In genomic region chr7:75983471-75984129, GRCh38 we compare ENCODE assay signal across 21 cellular contexts. TPM values are rescaled to one million over a fixed set of nuclear protein-coding genes. Genes with fewer than 3 reads are reported as not detected.
DNase-seq lines count a peak whose midpoint lies in the region; ATAC-seq, FAIRE-seq and TF ChIP-seq lines count a peak whose summit lies in the region.
"Had no signal": no experiment of that assay in that cellular context is flagged by ENCODE, and none has a peak within 500 bp of the region (broad histone marks: within the 10 kb centered on the region; RNA-seq: fewer than 3 reads in every experiment).

No MANE protein-coding gene starts in this region.

- H3K36me3 ChIP-seq in K562 (ENCODE audit: control insufficient read depth, insufficient read depth, low read length) (peaks cover 94% of the 10 kb centered on the region; the same call in 2 of the 3 replicates), neuronal stem cell (replicated peaks in 1 of 2; ENCODE audit: control insufficient read depth in 2 of 2, insufficient read depth in 2 of 2, low read length in 2 of 2) (peaks cover 50 to 92% of the 10 kb centered on the region in 2 donors)

- TF ChIP-seq EP300 in K562 (IDR thresholded peaks at IDR 0.05; ENCODE audit: low read length) = no peak

- H3K4me1 Mint-ChIP-seq in CD14-positive monocyte = no peaks in the 10 kb centered on the region
- no peaks in the 10 kb centered on the region for H3K4me1 Mint-ChIP-seq in T-cell
- H3K4me1 Mint-ChIP-seq: CD4-positive, alpha-beta memory T cell had no signal

- H3K4ac ChIP-seq in neuronal stem cell (ENCODE audit: low read length) = no peak overlapping the region

- H3K4me3 Mint-ChIP-seq in CD14-positive monocyte (no peak overlapping the region), T-cell (no peak overlapping the region)
- H3K4me3 Mint-ChIP-seq: B cell; CD4-positive, alpha-beta memory T cell had no signal

- H3K4me2 ChIP-seq in K562 (ENCODE audit: insufficient read depth, low read length) (no peak overlapping the region), neuronal stem cell (ENCODE audit: insufficient read depth, low read length, poor library complexity, severe bottlenecking) (no peak overlapping the region)
- H3K4me2 ChIP-seq: KMS-11 had no signal

- ATAC-seq in GM18505 (IDR thresholded peaks at IDR 0.05; ENCODE audit: unreplicated experiment) (no peak), K562 (no peak), T-cell (replicated peaks in 1 of 4) (no peak), GM19397 (IDR thresholded peaks at IDR 0.05; ENCODE audit: unreplicated experiment) (no peak)

- H3K27me3 Mint-ChIP-seq in CD14-positive monocyte (ENCODE audit: low read depth in 3 of 3) (no peaks in the 10 kb centered on the region), T-cell (no peaks in the 10 kb centered on the region)
- H3K27me3 Mint-ChIP-seq: B cell; CD4-positive, alpha-beta memory T cell had no signal

- peaks cover 3% of the 10 kb centered on the region; the same call in 1 of the 2 replicates for H4K20me1 ChIP-seq in K562 (replicated peaks; ENCODE audit: control insufficient read depth, insufficient read depth, low read length)

- TF ChIP-seq POLR2A in GM18505 (IDR thresholded peaks at IDR 0.05; ENCODE audit: borderline replicate concordance, extremely low read depth, insufficient read depth, insufficient read length) = peak; percentile 20
- TF ChIP-seq POLR2A in K562 (conservative IDR thresholded peaks at IDR 0.05) = no peak

- H3K79me1 ChIP-seq in neuronal stem cell (ENCODE audit: low read depth, low read length) = peaks cover 6% of the 10 kb centered on the region

- FAIRE-seq in K562 (lab: Jason Lieb, UNC) = no peak

- H2BK15ac ChIP-seq in neuronal stem cell (ENCODE audit: low read length) = no peak overlapping the region

- POLR2A ChIA-PET in K562 (lab: Yijun Ruan, JAX) = no interaction called here
- POLR2A ChIA-PET in T-cell (lab: Charles Lee) = no interaction called here

- peaks cover 4% of the 10 kb centered on the region for H3K9me1 ChIP-seq in K562 (ENCODE audit: control insufficient read depth, insufficient read depth, low read length)

- TF ChIP-seq CTCF in CD14-positive monocyte (IDR thresholded peaks at IDR 0.05) (no peak), K562 (IDR thresholded peaks at IDR 0.05 in 2 of 3, conservative IDR thresholded peaks at IDR 0.05 in 1 of 3; ENCODE audit: insufficient read depth in 2 of 3, low read depth in 1 of 3, low read length in 3 of 3) (no peak)

- BruUV-seq in K562 (replicated peaks; lab: Mats Ljungman, UMichigan) = no TSS peak

- peak overlapping the region; percentile 9 for H2BK5ac ChIP-seq in neuronal stem cell (ENCODE audit: low read length)

- H3K9me3 ChIP-seq in K562 (replicated peaks; ENCODE audit: control insufficient read depth, insufficient read depth, low read depth, low read length) = no peaks in the 10 kb centered on the region
- H3K9me3 ChIP-seq in neuronal stem cell (replicated peaks in 1 of 2; ENCODE audit: control insufficient read depth in 2 of 2, insufficient read depth in 1 of 2, low read depth in 1 of 2, low read length in 2 of 2) = no peaks in the 10 kb centered on the region
- H3K9me3 ChIP-seq: SJSA1 had no signal

- H3K9ac ChIP-seq in K562 (ENCODE audit: insufficient read depth in 1 of 2, low read depth in 2 of 2, low read length in 2 of 2) (no peak overlapping the region; a peak in 1 of 4 replicates), neuronal stem cell (ENCODE audit: low read depth, low read length, poor library complexity) (peak overlapping the region; percentile 21)
- H3K9ac ChIP-seq: KMS-11 had no signal

- H3K4me3 ChIP-seq in K562 = no peak overlapping the region
- H3K4me3 ChIP-seq in neuronal stem cell (ENCODE audit: low read length in 2 of 2) = no peak overlapping the region
- H3K4me3 ChIP-seq: SJSA1 had no signal

- H4K8ac ChIP-seq in neuronal stem cell (ENCODE audit: low read depth, low read length) = no peak overlapping the region

- no peak overlapping the region for H4K91ac ChIP-seq in neuronal stem cell (ENCODE audit: low read depth, low read length, poor library complexity)

- H3K14ac ChIP-seq in neuronal stem cell (ENCODE audit: low read length) = no peak overlapping the region

- H2BK120ac ChIP-seq in neuronal stem cell (ENCODE audit: low read depth, low read length) = no peak overlapping the region

- peak; percentile 42 for DNase-seq in CD14-positive monocyte (ENCODE audit: low spot score)
- DNase-seq in K562 (ENCODE audit: extremely low read depth in 1 of 4, low spot score in 3 of 4) = no peak
- no peak for DNase-seq in neuronal stem cell (ENCODE audit: low spot score)
- DNase-seq in T-cell = no peak
- DNase-seq in T-helper 2 cell = no peak
- no peak for DNase-seq in SW 1271 (lab: John Stamatoyannopoulos, UW)
- DNase-seq: Calu3; CD4-positive, alpha-beta memory T cell; HCEC 1CT; NCI-H1048; NCI-H1436 treated with DMSO at 0.1 percent for 48 hours; NCI-H2081; NCI-H510A; NCI-H774; RPMI8226 had no signal

- intact Hi-C loops in CD14-positive monocyte (cut with micrococcal nuclease) = no loop called here
- intact Hi-C loops in K562 (cut with micrococcal nuclease) = no loop called here

- H3K79me2 ChIP-seq in K562 (ENCODE audit: control insufficient read depth, insufficient read depth, low read length) = no peaks in the 10 kb centered on the region

- peaks cover 0 to 66% of the 10 kb centered on the region in 2 experiments; a peak in 2 of 5 replicates for H3K4me1 ChIP-seq in K562 (replicated peaks in 1 of 2; ENCODE audit: control insufficient read depth in 2 of 2, insufficient read depth in 2 of 2, low read length in 2 of 2)
- H3K4me1 ChIP-seq in neuronal stem cell (ENCODE audit: control insufficient read depth in 2 of 2, insufficient read depth in 1 of 2, low read depth in 1 of 2, low read length in 2 of 2) = no peaks in the 10 kb centered on the region

- in situ Hi-C loops in K562 (cut with MboI) = no loop called here

- H2AFZ ChIP-seq in K562 (ENCODE audit: low read depth, low read length) = no peak overlapping the region
- no peak overlapping the region for H2AFZ ChIP-seq in neuronal stem cell (ENCODE audit: low read length)

- H3K9me3 Mint-ChIP-seq in CD14-positive monocyte (peaks cover 0 to 2% (median 0%) of the 10 kb centered on the region in 7 donors), T-cell (no peaks in the 10 kb centered on the region)
- H3K9me3 Mint-ChIP-seq: CD4-positive, alpha-beta memory T cell had no signal

- H2AK5ac ChIP-seq in neuronal stem cell (ENCODE audit: low read depth, low read length) = no peak overlapping the region

- TF ChIP-seq RAD21 in K562 (CRISPR knock-in tag; conservative IDR thresholded peaks at IDR 0.05 in 1 of 2, IDR thresholded peaks at IDR 0.05 in 1 of 2) = no peak

- no peak overlapping the region for H2BK12ac ChIP-seq in neuronal stem cell (ENCODE audit: low read length)

- peaks cover 55 to 86% of the 10 kb centered on the region in 2 donors for H3K36me3 Mint-ChIP-seq in CD14-positive monocyte
- peaks cover 17% of the 10 kb centered on the region for H3K36me3 Mint-ChIP-seq in T-cell

- CTCF ChIA-PET in K562 (lab: Yijun Ruan, JAX; ENCODE audit: low intra/inter-chr PET ratio) = interaction anchor here (0.6 kb wide), 1 partner anchor 293 kb away, joined by 3 read pairs; no protein-coding TSS in a partner anchor
- CTCF ChIA-PET in T-cell (lab: Charles Lee) = no interaction called here

- H3K27me3 ChIP-seq in K562 (ENCODE audit: control insufficient read depth in 2 of 2, insufficient read depth in 2 of 2, low read length in 2 of 2) (no peaks in the 10 kb centered on the region), neuronal stem cell (ENCODE audit: control insufficient read depth in 3 of 3, insufficient read depth in 3 of 3, low read depth in 1 of 3, low read length in 3 of 3) (no peaks in the 10 kb centered on the region)
- H3K27me3 ChIP-seq: SJSA1 had no signal

- WGBS in K562 (ENCODE audit: insufficient coverage, low coverage, missing lambda C conversion rate) = 89% methylated on average over 26 of the region's 26 CpGs
- WGBS in neuronal stem cell (ENCODE audit: extremely low coverage in 2 of 2, insufficient read length in 2 of 2, insufficient replicate concordance in 1 of 2), 2 donors = no CpG with 5 or more reads among the region's 26 CpGs

- H3K18ac ChIP-seq in neuronal stem cell (ENCODE audit: low read length) = no peak overlapping the region

- H3K23ac ChIP-seq in neuronal stem cell (ENCODE audit: low read depth, low read length, poor library complexity) = no peak overlapping the region

- peak overlapping the region in 2 of 7 donors; percentile 12 to 30 for H3K27ac Mint-ChIP-seq in CD14-positive monocyte
- no peak overlapping the region for H3K27ac Mint-ChIP-seq in T-cell
- H3K27ac Mint-ChIP-seq: B cell; CD4-positive, alpha-beta memory T cell had no signal

- no peak overlapping the region for H3K27ac ChIP-seq in K562 (ENCODE audit: extremely low read depth, low read depth, low read length)
- no peak overlapping the region for H3K27ac ChIP-seq in neuronal stem cell (replicated peaks; ENCODE audit: low read length)
- H3K27ac ChIP-seq: HL-60, KMS-11, SJSA1 had no signal

TF ChIP-seq in K562, 482 proteins besides CTCF, POLR2A, EP300 and RAD21:
- TF ChIP-seq ZNF133 (CRISPR knock-in tag; IDR thresholded peaks at IDR 0.05) (no peak), POLR2G (IDR thresholded peaks at IDR 0.05; ENCODE audit: low read depth, low read length) (peak; percentile 71)

RNA-seq across cellular contexts. Expression of gene TMEM120A, which starts 10.8 kb away (rescaled TPM):
- polyA plus RNA-seq in CD14-positive monocyte (10 to 100 TPM; 65.5 to 76.1 TPM), K562 (2011; rRNA removed) (90.2 and 90.5 TPM in 2 replicates), K562 (2014; fragmentation: Illumina TruSeq; extraction: Trizol) (32.1 and 39.5 TPM in 2 replicates), K562 (2014; fragmentation: Nextera tagmentation; extraction: Ambion mirVana) (1 to 10 TPM; 2.3 to 8.3 TPM), K562 (2014; rRNA removed) (33.5 and 43.5 TPM in 2 replicates)
- total RNA-seq in K562 (2011; cell fraction: chromatin; rRNA removed; ENCODE audit: low replicate concordance) = 42.3 and 121 TPM in 2 replicates
- total RNA-seq in K562 (2011; cell fraction: nucleolus; rRNA removed) = 148 and 154 TPM in 2 replicates
- total RNA-seq in K562 (2011; cell fraction: nucleoplasm; rRNA removed) = 96.3 and 113 TPM in 2 replicates
- total RNA-seq in K562 (2014; rRNA removed) (22.4 and 22.9 TPM in 2 replicates), K562 (2014; rRNA removed; fragmentation: Illumina TruSeq; extraction: Trizol) (19.5 and 19.6 TPM in 2 replicates), K562 (2015; rRNA removed; fragmentation: Illumina TruSeq; extraction: Trizol) (13.6 and 17.4 TPM in 2 replicates), K562 (2021) (33.8 and 36.4 TPM in 2 replicates), T-cell (10 to 100 TPM; 15.2 to 38.5 (median 34.4) TPM)
- polyA plus RNA-seq in K562 (2011; cell fraction: cytosol; rRNA removed) = 62.7 and 83.5 TPM in 2 replicates
- 144 and 164 TPM in 2 replicates for polyA plus RNA-seq in K562 (2011; cell fraction: nucleus; rRNA removed)
- polyA plus RNA-seq in K562 (2012) = 29.1 and 72.7 TPM in 2 replicates
- 60.9 and 82.0 TPM in 2 replicates for polyA minus RNA-seq in K562 (2011; rRNA and poly(A)+ RNA removed)
- 20.2 and 33.1 TPM in 2 replicates for polyA minus RNA-seq in K562 (2011; cell fraction: cytosol; rRNA and poly(A)+ RNA removed)
- polyA minus RNA-seq in K562 (2011; cell fraction: nucleus; rRNA and poly(A)+ RNA removed) = 16.0 and 22.0 TPM in 2 replicates
- 17.6 TPM for polyA plus RNA-seq in neuronal stem cell (2013, experiment 1 of 2)
- polyA plus RNA-seq in neuronal stem cell (2013, experiment 2 of 2) = 17.4 TPM
